In the genomic region with DNA sequence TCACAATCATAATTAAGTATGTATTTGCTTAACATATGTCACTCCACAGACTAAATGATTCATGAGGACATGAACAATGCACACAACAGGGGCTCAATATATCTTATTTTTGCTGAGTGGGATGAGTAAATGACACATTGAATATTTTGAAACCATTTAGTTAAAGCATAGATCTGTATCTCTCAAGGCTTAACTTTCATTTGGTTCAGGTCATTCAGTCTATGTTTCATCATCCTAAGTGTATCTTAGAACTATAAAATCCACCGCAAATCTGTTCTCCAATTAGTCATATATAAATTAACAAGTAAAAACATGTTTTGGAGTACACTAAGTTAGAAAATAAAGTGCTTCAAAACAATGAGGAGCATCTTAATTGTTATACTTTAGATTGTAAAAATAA, we compare ENCODE assay signal across 23 cellular contexts.
"Had no signal": no experiment of that assay in that cellular context is flagged by ENCODE, and none has a peak within 500 bp of the region (broad histone marks: within the 10 kb centered on the region; RNA-seq: fewer than 3 reads in every experiment).

No MANE protein-coding gene starts in this region.

- DNase-seq: activated B cell treated with CpG ODN at 0.5 μM for 24 hours; activated CD4-positive, alpha-beta T cell treated with anti-CD3 and anti-CD28 coated beads for 1 hour; activated CD4-positive, alpha-beta T cell treated with anti-CD3 and anti-CD28 coated beads, Interleukin-2, amount 10 ng/mL, durations not matched to agents 24 days and 14 days; activated CD4-positive, alpha-beta T cell treated with anti-CD3 and anti-CD28 coated beads, Interleukin-2, amount 50 U/mL, for 48 hours; activated CD8-positive, alpha-beta memory T cell treated with anti-CD3 and anti-CD28 coated beads, Interleukin-2, amount 10 ng/mL, durations not matched to agents 7 days and 5 days; activated gamma-delta T cell; activated naive CD4-positive, alpha-beta T cell treated with anti-CD3 and anti-CD28 coated beads for 36 hours; activated T-cell treated with anti-CD3 and anti-CD28 coated beads, Interleukin-2, amount 50 U/mL, for 4 hours; anterior cingulate cortex; central memory CD4-positive, alpha-beta T cell; Kasumi-1; NCI-H1048; NCI-H1930; NCI-H2107; NCI-H510A treated with DMSO at 0.1 percent for 48 hours; NCI-H69; PC-3; SIG-M5; T-cell; T-helper 2 cell; T1000 had no signal

- ATAC-seq: activated CD8-positive, alpha-beta memory T cell treated with anti-CD3 and anti-CD28 coated beads, Interleukin-2, amount 10 ng/mL, durations not matched to agents 7 days and 5 days; activated T-cell treated with anti-CD3 and anti-CD28 coated beads, Interleukin-2, amount 50 U/mL, for 4 hours; K562; PC-3; T-cell had no signal

- H3K4me3 ChIP-seq: K562, SK-N-MC had no signal

- H3K27ac ChIP-seq: SK-N-MC had no signal
